15 cellular contexts compared by ENCODE assay signal in the genomic region with DNA sequence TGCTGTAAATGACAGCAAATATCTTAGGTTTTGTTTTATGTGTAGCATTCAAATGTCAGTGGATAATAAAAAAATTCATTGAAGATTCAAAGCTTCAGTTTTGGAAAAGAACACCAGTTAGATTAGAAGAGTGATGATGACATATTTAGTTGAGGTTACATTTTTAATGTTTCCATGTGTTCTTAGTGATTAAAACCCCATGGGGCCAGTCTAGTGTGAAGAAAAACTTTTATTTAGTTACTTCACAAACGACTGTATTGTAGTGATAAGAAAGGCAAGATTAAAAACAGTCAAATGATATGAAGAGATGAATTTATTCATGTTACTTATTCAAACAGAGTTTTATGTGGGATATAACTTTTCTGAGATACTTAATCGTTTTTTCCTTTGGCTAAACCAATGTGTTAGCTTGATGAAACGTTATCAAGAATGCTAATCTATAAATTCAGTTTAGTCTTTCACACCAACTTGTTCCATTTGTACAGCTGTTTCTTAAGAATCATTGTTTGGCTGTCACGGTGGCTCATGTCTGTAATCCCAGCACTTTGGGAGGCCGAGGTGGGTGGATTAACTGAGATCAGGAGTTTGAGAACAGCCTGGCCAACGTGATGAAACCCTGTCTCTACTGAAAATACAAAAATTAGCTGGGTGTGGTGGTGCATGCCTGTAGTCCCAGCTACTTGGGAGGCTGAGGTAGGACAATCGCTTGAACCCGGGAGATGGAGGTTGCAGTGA. TPM values are rescaled to one million over a fixed set of nuclear protein-coding genes. Genes with fewer than 3 reads are reported as not detected.
DNase-seq lines count a peak whose midpoint lies in the region; ATAC-seq and TF ChIP-seq lines count a peak whose summit lies in the region.
"Had no signal": no experiment of that assay in that cellular context is flagged by ENCODE, and none has a peak within 500 bp of the region (broad histone marks: within the 10 kb centered on the region; RNA-seq: fewer than 3 reads in every experiment).

No MANE protein-coding gene starts in this region.

- peaks cover 20% of the 10 kb centered on the region for H3K4me1 Mint-ChIP-seq in stimulated activated effector memory CD8-positive, alpha-beta T cell treated with anti-CD3 and anti-CD28 coated beads, Interleukin-12 subunit alpha, Interleukin-12 subunit beta, amount 100 ng/mL, for 72 hours

- TF ChIP-seq CTCF in WERI-Rb-1 (IDR thresholded peaks at IDR 0.05; ENCODE audit: low read depth, low read length) = no peak
- TF ChIP-seq CTCF in fibroblast of the aortic adventitia (IDR thresholded peaks at IDR 0.05; ENCODE audit: insufficient read depth, low read length) = no peak

- H3K9me3 Mint-ChIP-seq in stimulated activated effector memory CD8-positive, alpha-beta T cell treated with anti-CD3 and anti-CD28 coated beads, Interleukin-12 subunit alpha, Interleukin-12 subunit beta, amount 100 ng/mL, for 72 hours = no peaks in the 10 kb centered on the region
- H3K9me3 Mint-ChIP-seq: effector memory CD8-positive, alpha-beta T cell; nephron had no signal

- no peak overlapping the region for H3K27ac Mint-ChIP-seq in stimulated activated effector memory CD8-positive, alpha-beta T cell treated with anti-CD3 and anti-CD28 coated beads, Interleukin-12 subunit alpha, Interleukin-12 subunit beta, amount 100 ng/mL, for 72 hours
- H3K27ac Mint-ChIP-seq: effector memory CD8-positive, alpha-beta T cell; nephron had no signal

- no peak for ATAC-seq in stimulated activated effector memory CD8-positive, alpha-beta T cell treated with anti-CD3 and anti-CD28 coated beads, Interleukin-12 subunit alpha, Interleukin-12 subunit beta, amount 100 ng/mL, for 72 hours
- ATAC-seq in GM19455 (IDR thresholded peaks at IDR 0.05; ENCODE audit: unreplicated experiment) = no peak
- ATAC-seq: effector memory CD8-positive, alpha-beta T cell; psoas muscle had no signal

- H3K9me3 ChIP-seq in BLaER1 = no peaks in the 10 kb centered on the region
- no peaks in the 10 kb centered on the region for H3K9me3 ChIP-seq in WERI-Rb-1 (ENCODE audit: severe bottlenecking)
- H3K9me3 ChIP-seq: psoas muscle had no signal

- H3K4me1 ChIP-seq in BLaER1 = peaks cover 16% of the 10 kb centered on the region

- H3K27me3 ChIP-seq in BLaER1 (no peaks in the 10 kb centered on the region), WERI-Rb-1 (ENCODE audit: insufficient read depth, low read depth, severe bottlenecking) (no peaks in the 10 kb centered on the region)

- H3K9ac ChIP-seq in BLaER1 = no peak overlapping the region

- H3K4me3 ChIP-seq in BLaER1 = no peak overlapping the region
- H3K4me3 ChIP-seq in WERI-Rb-1 (ENCODE audit: low read depth, low read length) = no peak overlapping the region
- no peak overlapping the region for H3K4me3 ChIP-seq in fibroblast of the aortic adventitia (ENCODE audit: low read depth, low read length)
- H3K4me3 ChIP-seq: PC-9, psoas muscle had no signal

- H3K36me3 Mint-ChIP-seq in stimulated activated effector memory CD8-positive, alpha-beta T cell treated with anti-CD3 and anti-CD28 coated beads, Interleukin-12 subunit alpha, Interleukin-12 subunit beta, amount 100 ng/mL, for 72 hours = peaks cover 7% of the 10 kb centered on the region

- H3K36me3 ChIP-seq in BLaER1 (no peaks in the 10 kb centered on the region), WERI-Rb-1 (peaks cover 3% of the 10 kb centered on the region)

- DNase-seq in GM03348 (ENCODE audit: low spot score) = peak; percentile 23
- peak; percentile 14 for DNase-seq in WERI-Rb-1
- peak; percentile 78 for DNase-seq in fibroblast of the aortic adventitia (ENCODE audit: low read depth)
- no peak for DNase-seq in stimulated activated effector memory CD8-positive, alpha-beta T cell treated with anti-CD3 and anti-CD28 coated beads, Interleukin-12 subunit alpha, Interleukin-12 subunit beta, amount 100 ng/mL, for 72 hours (ENCODE audit: low spot score in 2 of 2)
- no peak for DNase-seq in NOMO-1 treated with DMSO at 0.1 percent for 48 hours (lab: John Stamatoyannopoulos, UW; ENCODE audit: unreplicated experiment)
- no peak for DNase-seq in NCI-H510A (lab: John Stamatoyannopoulos, UW)
- DNase-seq: central memory CD4-positive, alpha-beta T cell; DMS79 treated with DMSO at 0.1 percent for 48 hours; effector memory CD8-positive, alpha-beta T cell; NCI-H1694; PC-9; psoas muscle had no signal

- H3K4me2 ChIP-seq in BLaER1 = peak overlapping the region; percentile 34
- H3K4me2 ChIP-seq: PC-9 had no signal

- no peak overlapping the region for H3K27ac ChIP-seq in BLaER1
- no peak overlapping the region for H3K27ac ChIP-seq in WERI-Rb-1
- H3K27ac ChIP-seq: PC-9, psoas muscle had no signal

- no peak overlapping the region for H3K4me3 Mint-ChIP-seq in stimulated activated effector memory CD8-positive, alpha-beta T cell treated with anti-CD3 and anti-CD28 coated beads, Interleukin-12 subunit alpha, Interleukin-12 subunit beta, amount 100 ng/mL, for 72 hours
- H3K4me3 Mint-ChIP-seq: effector memory CD8-positive, alpha-beta T cell; nephron had no signal

- no peaks in the 10 kb centered on the region; the same call in 1 of the 2 replicates for H4K20me1 ChIP-seq in BLaER1

RNA-seq across cellular contexts. Expression of gene BMPR2, which starts 11.6 kb away (rescaled TPM):
- 18.7 and 50.6 TPM in 2 replicates for total RNA-seq in fibroblast of the aortic adventitia (ENCODE audit: low replicate concordance)

Comparison
In these comparisons a context has a peak if more than half of its experiments do, and no peak if none do; other contexts are left out.
1. DNase-seq: peak in GM03348 (single experiment), WERI-Rb-1 (single experiment) and fibroblast of the aortic adventitia (single experiment); none in stimulated activated effector memory CD8-positive, alpha-beta T cell treated with anti-CD3 and anti-CD28 coated beads, Interleukin-12 subunit alpha, Interleukin-12 subunit beta, amount 100 ng/mL, for 72 hours (0 of 2), NOMO-1 treated with DMSO at 0.1 percent for 48 hours (single experiment) and NCI-H510A (single experiment).